ENCODE assay signal across 15 cellular contexts in genomic region chr15:67248106-67248505, GRCh38. TPM values are rescaled to one million over a fixed set of nuclear protein-coding genes. Genes with fewer than 3 reads are reported as not detected.
A peak's percentile ranks its signal among the peaks of the same experiment; 100 is the strongest.
DNase-seq lines count a peak whose midpoint lies in the region; ATAC-seq and TF ChIP-seq lines count a peak whose summit lies in the region.
"Had no signal": no experiment of that assay in that cellular context is flagged by ENCODE, and none has a peak within 500 bp of the region (broad histone marks: within the 10 kb centered on the region; RNA-seq: fewer than 3 reads in every experiment).

No MANE protein-coding gene starts in this region.

- no peak for TF ChIP-seq CTCF in CD4-positive, alpha-beta T cell (IDR thresholded peaks at IDR 0.05)
- no peak for TF ChIP-seq CTCF in IMR-90 (conservative IDR thresholded peaks at IDR 0.05; ENCODE audit: low read depth, low read length)
- peak; percentile 35 for TF ChIP-seq CTCF in chondrocyte (IDR thresholded peaks at IDR 0.05)
- TF ChIP-seq CTCF in mesothelial cell of epicardium (IDR thresholded peaks at IDR 0.05; ENCODE audit: unreplicated experiment), result no peak

- H3K27ac ChIP-seq in CD4-positive, alpha-beta T cell (ENCODE audit: low read depth, low read length), result no peak overlapping the region
- H3K27ac ChIP-seq in IMR-90 (ENCODE audit: insufficient read depth, low read length) (no peak overlapping the region), mesenchymal stem cell (ENCODE audit: low read length, poor library complexity, severe bottlenecking) (no peak overlapping the region)
- H3K27ac ChIP-seq: BLaER1 treated with 17β-estradiol and CSF1 and Interleukin-3, amounts not matched to agents 10 nM and 100 nM had no signal

- H3K9ac ChIP-seq in IMR-90 (ENCODE audit: low read depth, low read length), result no peak overlapping the region
- peak overlapping the region; percentile 66 for H3K9ac ChIP-seq in mesenchymal stem cell (ENCODE audit: low read length)
- H3K9ac ChIP-seq: BLaER1 treated with 17β-estradiol and CSF1 and Interleukin-3, amounts not matched to agents 10 nM and 100 nM had no signal

- H3K36me3 ChIP-seq in IMR-90 (ENCODE audit: control insufficient read depth, insufficient read depth, low read length) (peaks cover 6% of the 10 kb centered on the region; the same call in 1 of the 2 replicates), mesenchymal stem cell (ENCODE audit: control insufficient read depth in 1 of 2, insufficient read depth in 2 of 2, low read depth in 1 of 2, low read length in 2 of 2) (peaks cover 0 to 15% of the 10 kb centered on the region in 2 experiments)

- no peaks in the 10 kb centered on the region for H3K9me3 ChIP-seq in CD4-positive, alpha-beta T cell (ENCODE audit: control insufficient read depth, low read length)
- H3K9me3 ChIP-seq in IMR-90 (ENCODE audit: control insufficient read depth, insufficient read depth, low read length) (no peaks in the 10 kb centered on the region), mesenchymal stem cell (ENCODE audit: control insufficient read depth, low read length) (no peaks in the 10 kb centered on the region)

- POLR2A ChIA-PET in CD4-positive, alpha-beta T cell (lab: Charles Lee), result no interaction called here
- POLR2A ChIA-PET in IMR-90 (lab: Charles Lee; ENCODE audit: unreplicated experiment), result no interaction called here

- no peak overlapping the region for H3K4me3 ChIP-seq in IMR-90 (ENCODE audit: insufficient read depth, low read depth, low read length)
- H3K4me3 ChIP-seq in mesenchymal stem cell (ENCODE audit: insufficient read depth in 1 of 2, low read depth in 1 of 2, low read length in 2 of 2), result no peak overlapping the region
- H3K4me3 ChIP-seq: BLaER1 treated with 17β-estradiol and CSF1 and Interleukin-3, amounts not matched to agents 10 nM and 100 nM had no signal

- peaks cover 38% of the 10 kb centered on the region for H3K36me3 Mint-ChIP-seq in CD4-positive, alpha-beta T cell (ENCODE audit: low read depth)
- H3K36me3 Mint-ChIP-seq in chondrocyte (ENCODE audit: low read depth), result peaks cover 8% of the 10 kb centered on the region
- H3K36me3 Mint-ChIP-seq in mesothelial cell of epicardium, result peaks cover 23% of the 10 kb centered on the region

- H3K27ac Mint-ChIP-seq in CD4-positive, alpha-beta T cell, result peak overlapping the region; percentile 41
- H3K27ac Mint-ChIP-seq in chondrocyte (ENCODE audit: unreplicated experiment) (peak overlapping the region; percentile 11), mesothelial cell of epicardium (no peak overlapping the region)
- H3K27ac Mint-ChIP-seq: H9 had no signal

- H3K56ac ChIP-seq in IMR-90 (ENCODE audit: extremely low read depth, insufficient read depth, low read length), result no peak overlapping the region

- H4K91ac ChIP-seq in IMR-90 (ENCODE audit: insufficient read depth, low read depth, low read length) (no peak overlapping the region), mesenchymal stem cell (ENCODE audit: low read length) (no peak overlapping the region)

- H4K8ac ChIP-seq in IMR-90 (ENCODE audit: low read depth in 2 of 2, low read length in 2 of 2) (no peak overlapping the region), mesenchymal stem cell (ENCODE audit: low read length) (no peak overlapping the region)

- H3K23ac ChIP-seq in IMR-90 (ENCODE audit: low read depth, low read length) (no peak overlapping the region), mesenchymal stem cell (ENCODE audit: low read length in 2 of 2) (no peak overlapping the region)

- no peak overlapping the region for H2AK9ac ChIP-seq in IMR-90 (replicated peaks; ENCODE audit: low read depth, low read length, poor library complexity)

- no peaks in the 10 kb centered on the region for H3K4me1 ChIP-seq in IMR-90 (ENCODE audit: control insufficient read depth, insufficient read depth, low read length)
- H3K4me1 ChIP-seq in mesenchymal stem cell (ENCODE audit: control insufficient read depth, insufficient read depth, low read depth, low read length), result peaks cover 2% of the 10 kb centered on the region

- H2BK15ac ChIP-seq in IMR-90 (ENCODE audit: low read depth, low read length), result no peak overlapping the region
- no peak overlapping the region for H2BK15ac ChIP-seq in mesenchymal stem cell (ENCODE audit: low read depth, poor library complexity, severe bottlenecking)

- no peak overlapping the region for H3K14ac ChIP-seq in IMR-90 (replicated peaks; ENCODE audit: low read depth, low read length)
- H3K14ac ChIP-seq in mesenchymal stem cell (ENCODE audit: low read length in 2 of 2), result no peak overlapping the region

- H3K18ac ChIP-seq in IMR-90 (ENCODE audit: low read depth, low read length) (no peak overlapping the region), mesenchymal stem cell (ENCODE audit: low read depth in 1 of 2, low read length in 2 of 2) (no peak overlapping the region)

- H2AK5ac ChIP-seq in IMR-90 (ENCODE audit: low read depth, low read length) (no peak overlapping the region), mesenchymal stem cell (ENCODE audit: low read length, severe bottlenecking) (no peak overlapping the region)

- no peak for ATAC-seq in CD4-positive, alpha-beta T cell (ENCODE audit: poor library complexity)
- ATAC-seq in IMR-90 (ENCODE audit: low read depth) (peak; percentile 51), GM21825 (IDR thresholded peaks at IDR 0.05; ENCODE audit: unreplicated experiment) (no peak), HG03108 (IDR thresholded peaks at IDR 0.05; ENCODE audit: unreplicated experiment) (no peak)
- ATAC-seq: PC-3 had no signal

- BruUV-seq in IMR-90 (replicated peaks; lab: Mats Ljungman, UMichigan), result no TSS peak

- in situ Hi-C loops in IMR-90 (cut with MboI; ENCODE audit: low sequenced_read_pairs), result no loop called here

- no peak overlapping the region for H4K5ac ChIP-seq in IMR-90 (ENCODE audit: low read depth, low read length)

- dilution Hi-C loops in IMR-90 (cut with HindIII; ENCODE audit: low sequenced_read_pairs, unreplicated experiment), result no loop called here

- no peak for TF ChIP-seq RAD21 in IMR-90 (IDR thresholded peaks at IDR 0.05; ENCODE audit: low read length)

- H3K9me3 Mint-ChIP-seq in CD4-positive, alpha-beta T cell, result peaks cover 4% of the 10 kb centered on the region
- peaks cover 16% of the 10 kb centered on the region for H3K9me3 Mint-ChIP-seq in chondrocyte (ENCODE audit: low read depth)
- H3K9me3 Mint-ChIP-seq in mesothelial cell of epicardium, result peaks cover 13% of the 10 kb centered on the region

- no peak for TF ChIP-seq POLR2A in IMR-90 (IDR thresholded peaks at IDR 0.05; ENCODE audit: low read depth, low read length)

- H2AFZ ChIP-seq in IMR-90 (replicated peaks; ENCODE audit: low read length, poor library complexity), result no peak overlapping the region
- H2AFZ ChIP-seq in mesenchymal stem cell (ENCODE audit: low read depth, low read length), result no peak overlapping the region

- no peak for DNase-seq in CD4-positive, alpha-beta T cell
- DNase-seq in IMR-90, result peak; percentile 54
- DNase-seq in chondrocyte (ENCODE audit: low spot score), result no peak
- DNase-seq in mesenchymal stem cell, result no peak
- no peak for DNase-seq in mesothelial cell of epicardium (ENCODE audit: low spot score in 2 of 2, unreplicated experiment in 2 of 2)
- DNase-seq: COR-L47, DMS53, H9, NCI-H1048, NCI-H146, NCI-H2107, PC-3 had no signal

- intact Hi-C loops in CD4-positive, alpha-beta T cell (cut with DNase I, micrococcal nuclease), result loop anchor here (10.0 kb wide), 1 partner anchor 587 kb away; no protein-coding TSS in a partner anchor
- intact Hi-C loops in IMR-90 (cut with micrococcal nuclease), result no loop called here

- H4K20me1 ChIP-seq in IMR-90 (ENCODE audit: insufficient read depth, low read length), result peaks cover 4% of the 10 kb centered on the region; the same call in 1 of the 2 replicates

- H3K27me3 ChIP-seq in CD4-positive, alpha-beta T cell (ENCODE audit: control insufficient read depth, insufficient read depth, low read length), result no peaks in the 10 kb centered on the region
- no peaks in the 10 kb centered on the region for H3K27me3 ChIP-seq in IMR-90 (ENCODE audit: control insufficient read depth, insufficient read depth, low read length)
- no peaks in the 10 kb centered on the region for H3K27me3 ChIP-seq in mesenchymal stem cell (ENCODE audit: control insufficient read depth in 1 of 2, insufficient read depth in 1 of 2, low read length in 2 of 2)
- H3K27me3 ChIP-seq: BLaER1 treated with 17β-estradiol and CSF1 and Interleukin-3, amounts not matched to agents 10 nM and 100 nM had no signal

- H3K4ac ChIP-seq in IMR-90 (ENCODE audit: low read depth, low read length) (no peak overlapping the region), mesenchymal stem cell (ENCODE audit: low read depth in 1 of 2, low read length in 2 of 2) (no peak overlapping the region)

- no peak overlapping the region for H3K4me2 ChIP-seq in IMR-90 (ENCODE audit: low read depth, low read length)
- no peak overlapping the region for H3K4me2 ChIP-seq in mesenchymal stem cell (ENCODE audit: low read length, poor library complexity, severe bottlenecking)
- H3K4me2 ChIP-seq: BLaER1 treated with 17β-estradiol and CSF1 and Interleukin-3, amounts not matched to agents 10 nM and 100 nM had no signal

- H3K4me3 Mint-ChIP-seq in CD4-positive, alpha-beta T cell, result no peak overlapping the region
- H3K4me3 Mint-ChIP-seq in chondrocyte (ENCODE audit: unreplicated experiment) (no peak overlapping the region), mesothelial cell of epicardium (no peak overlapping the region)
- H3K4me3 Mint-ChIP-seq: H9 had no signal

- CTCF ChIA-PET in CD4-positive, alpha-beta T cell (lab: Charles Lee), result no interaction called here
- CTCF ChIA-PET in IMR-90 (lab: Yijun Ruan, JAX), result no interaction called here

- no peaks in the 10 kb centered on the region for H3K9me1 ChIP-seq in IMR-90 (ENCODE audit: insufficient read depth, low read length)

- no peaks in the 10 kb centered on the region for H3K27me3 Mint-ChIP-seq in CD4-positive, alpha-beta T cell
- H3K27me3 Mint-ChIP-seq in chondrocyte (ENCODE audit: low read depth), result no peaks in the 10 kb centered on the region
- H3K27me3 Mint-ChIP-seq in mesothelial cell of epicardium (ENCODE audit: low read depth), result no peaks in the 10 kb centered on the region

- peaks cover 56% of the 10 kb centered on the region for H3K4me1 Mint-ChIP-seq in CD4-positive, alpha-beta T cell (ENCODE audit: low read depth)
- H3K4me1 Mint-ChIP-seq in chondrocyte (ENCODE audit: low read depth) (peaks cover 34% of the 10 kb centered on the region), mesothelial cell of epicardium (peaks cover 5% of the 10 kb centered on the region)

- H3K79me1 ChIP-seq in IMR-90 (ENCODE audit: low read depth in 1 of 2, low read length in 2 of 2), result peaks cover 15 to 71% of the 10 kb centered on the region in 2 experiments; a peak in 3 of 4 replicates
- H3K79me1 ChIP-seq in mesenchymal stem cell (replicated peaks; ENCODE audit: low read length, poor library complexity, severe bottlenecking), result peaks cover 17% of the 10 kb centered on the region

- H2BK120ac ChIP-seq in IMR-90 (ENCODE audit: low read depth, low read length) (no peak overlapping the region), mesenchymal stem cell (ENCODE audit: low read depth, low read length) (no peak overlapping the region)

- H2BK5ac ChIP-seq in IMR-90 (ENCODE audit: low read depth, low read length, poor library complexity, severe bottlenecking) (peak overlapping the region; percentile 35), mesenchymal stem cell (ENCODE audit: low read depth, low read length, poor library complexity, severe bottlenecking) (no peak overlapping the region)

- no peak overlapping the region for H2BK20ac ChIP-seq in IMR-90 (ENCODE audit: low read depth, low read length)

- H2BK12ac ChIP-seq in mesenchymal stem cell (ENCODE audit: low read length in 2 of 2), result no peak overlapping the region

RNA-seq across cellular contexts. Expression of gene AAGAB, which starts 6.4 kb away (rescaled TPM):
- total RNA-seq in CD4-positive, alpha-beta T cell, result 10 to 100 TPM; 14.2 to 15.6 TPM
- total RNA-seq in IMR-90 (2012; rRNA removed) (56.7 and 69.7 TPM in 2 replicates), chondrocyte (30.8 to 32.2 TPM (median 32.0 TPM) in 3 replicates), mesothelial cell of epicardium (31.0 to 32.7 TPM (median 32.4 TPM) in 3 replicates)
- polyA plus RNA-seq in IMR-90 (2012; rRNA removed), result 21.6 and 26.1 TPM in 2 replicates
- polyA plus RNA-seq in IMR-90 (2012; cell fraction: cytosol; rRNA removed), result 6.9 and 12.3 TPM in 2 replicates
- 5.6 and 13.9 TPM in 2 replicates for polyA plus RNA-seq in IMR-90 (2012; cell fraction: nucleus; rRNA removed; ENCODE audit: low replicate concordance)
- polyA plus RNA-seq in mesenchymal stem cell (2013, experiment 1 of 2), result 24.1 TPM
- polyA plus RNA-seq in mesenchymal stem cell (2013, experiment 2 of 2), result 25.7 TPM

RNA-seq across cellular contexts. Expression of gene IQCH, which starts 6.5 kb away (rescaled TPM):
- 1 to 10 TPM in 1 of 2 experiments, under 1 TPM in 1; 0.85 to 1.3 TPM for total RNA-seq in CD4-positive, alpha-beta T cell
- 2.5 and 2.8 TPM in 2 replicates for total RNA-seq in IMR-90 (2012; rRNA removed)
- polyA plus RNA-seq in IMR-90 (2012; rRNA removed), result 0.42 and 0.60 TPM in 2 replicates
- 0.12 and 0.66 TPM in 2 replicates for polyA plus RNA-seq in IMR-90 (2012; cell fraction: cytosol; rRNA removed)
- polyA plus RNA-seq in IMR-90 (2012; cell fraction: nucleus; rRNA removed; ENCODE audit: low replicate concordance), result 0.08 and 0.88 TPM in 2 replicates
- 1.00 to 1.4 TPM (median 1.0 TPM) in 3 replicates for total RNA-seq in chondrocyte
- 0.76 TPM for polyA plus RNA-seq in mesenchymal stem cell (2013, experiment 1 of 2)
- polyA plus RNA-seq in mesenchymal stem cell (2013, experiment 2 of 2), result 0.84 TPM
- 0.98 to 2.3 TPM (median 1.6 TPM) in 3 replicates for total RNA-seq in mesothelial cell of epicardium
